Comparison of ENCODE assay signal across 8 cellular contexts in the genomic region with DNA sequence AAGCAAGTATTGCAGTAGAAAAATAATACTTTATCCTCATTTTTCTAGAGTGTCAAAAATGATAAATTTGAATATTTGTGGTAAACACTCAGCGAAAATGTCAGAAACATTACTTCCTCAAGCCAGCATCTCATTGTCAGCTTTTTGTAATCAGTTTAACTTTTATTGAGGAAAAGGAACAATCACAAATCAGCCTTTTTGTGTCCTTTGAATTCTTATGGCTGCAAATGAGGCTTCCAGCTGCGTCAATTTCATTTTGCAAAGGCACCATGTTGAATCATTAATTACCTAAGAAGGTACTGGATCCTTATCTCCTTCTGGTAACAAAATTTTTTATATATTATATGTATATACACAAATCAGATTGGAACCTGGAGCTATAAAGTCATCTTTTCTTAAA.
"Had no signal": no experiment of that assay in that cellular context is flagged by ENCODE, and none has a peak within 500 bp of the region (broad histone marks: within the 10 kb centered on the region; RNA-seq: fewer than 3 reads in every experiment).

No MANE protein-coding gene starts in this region.

- H3K4me3 ChIP-seq: GM23338, HAP-1 had no signal

- H3K4me1 ChIP-seq: HAP-1 had no signal

- H3K4me2 ChIP-seq: GM23338 had no signal

- H3K9me3 ChIP-seq: HAP-1 had no signal

- H3K36me3 ChIP-seq: HAP-1 had no signal

- DNase-seq: GOT3, H7, H9, HCEC 1CT, HFFc6 had no signal

- ATAC-seq: GM23338, HCT116 had no signal
